In the genomic region with DNA sequence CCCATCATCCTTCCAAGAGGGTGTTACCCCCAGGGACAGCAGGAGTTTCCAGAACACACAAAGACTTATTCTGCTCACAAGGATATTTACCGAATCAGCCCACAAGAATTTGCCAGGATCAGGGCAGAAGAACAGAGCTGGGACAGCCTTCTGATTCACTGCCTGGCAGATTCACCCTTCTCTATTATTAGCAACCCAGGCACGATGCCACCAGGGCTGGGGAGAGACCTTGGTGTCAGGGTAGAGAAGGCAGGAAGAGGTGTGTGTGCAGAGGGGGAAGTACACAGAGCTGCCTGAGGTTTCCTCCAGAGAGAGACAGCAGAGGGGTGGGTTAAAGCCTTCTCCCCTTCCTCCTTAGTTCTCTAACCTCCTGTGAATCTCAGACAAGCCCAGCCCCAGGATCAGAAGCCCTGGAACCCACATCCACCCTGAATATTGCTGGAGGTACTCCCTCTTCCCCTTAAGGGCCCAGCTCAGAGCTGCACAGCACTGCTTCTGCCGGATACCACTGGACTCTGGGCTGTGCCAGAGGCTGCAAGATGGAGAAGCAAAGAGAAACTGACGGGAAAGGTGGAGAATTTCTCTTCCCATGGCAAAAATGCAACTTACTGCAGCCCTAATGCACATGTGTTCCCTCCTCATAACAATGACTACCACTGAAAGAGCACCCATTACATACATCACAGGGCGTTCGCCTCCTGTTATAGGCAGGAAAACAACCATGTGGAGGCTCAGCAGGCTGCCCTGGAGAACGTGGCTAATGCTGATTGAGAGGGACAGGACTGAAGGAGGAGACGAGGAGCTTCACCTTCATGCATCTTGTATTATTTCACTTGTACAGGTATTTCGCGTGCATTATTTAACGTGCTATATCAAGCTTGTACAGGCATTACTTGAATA, we compare ENCODE assay signal across 1 cellular context.
TF ChIP-seq lines count a peak whose summit lies in the region.

No MANE protein-coding gene starts in this region.

TF ChIP-seq in GM23338, 12 proteins besides CTCF, POLR2A, EP300 and RAD21 (continued from another document):
- TF ChIP-seq CREB1 (CRISPR knock-in tag; IDR thresholded peaks at IDR 0.05; ENCODE audit: low read depth) = no peak
- TF ChIP-seq JUNB (IDR thresholded peaks at IDR 0.05; ENCODE audit: unreplicated experiment) = no peak
- TF ChIP-seq REST (IDR thresholded peaks at IDR 0.05; ENCODE audit: unreplicated experiment) = no peak
- TF ChIP-seq ETS1 (IDR thresholded peaks at IDR 0.05) = no peak
- TF ChIP-seq NANOG (IDR thresholded peaks at IDR 0.05; ENCODE audit: borderline replicate concordance) = no peak
- TF ChIP-seq EZH2 (IDR thresholded peaks at IDR 0.05; ENCODE audit: low read depth, unreplicated experiment) = no peak
- TF ChIP-seq, protein P1, sequence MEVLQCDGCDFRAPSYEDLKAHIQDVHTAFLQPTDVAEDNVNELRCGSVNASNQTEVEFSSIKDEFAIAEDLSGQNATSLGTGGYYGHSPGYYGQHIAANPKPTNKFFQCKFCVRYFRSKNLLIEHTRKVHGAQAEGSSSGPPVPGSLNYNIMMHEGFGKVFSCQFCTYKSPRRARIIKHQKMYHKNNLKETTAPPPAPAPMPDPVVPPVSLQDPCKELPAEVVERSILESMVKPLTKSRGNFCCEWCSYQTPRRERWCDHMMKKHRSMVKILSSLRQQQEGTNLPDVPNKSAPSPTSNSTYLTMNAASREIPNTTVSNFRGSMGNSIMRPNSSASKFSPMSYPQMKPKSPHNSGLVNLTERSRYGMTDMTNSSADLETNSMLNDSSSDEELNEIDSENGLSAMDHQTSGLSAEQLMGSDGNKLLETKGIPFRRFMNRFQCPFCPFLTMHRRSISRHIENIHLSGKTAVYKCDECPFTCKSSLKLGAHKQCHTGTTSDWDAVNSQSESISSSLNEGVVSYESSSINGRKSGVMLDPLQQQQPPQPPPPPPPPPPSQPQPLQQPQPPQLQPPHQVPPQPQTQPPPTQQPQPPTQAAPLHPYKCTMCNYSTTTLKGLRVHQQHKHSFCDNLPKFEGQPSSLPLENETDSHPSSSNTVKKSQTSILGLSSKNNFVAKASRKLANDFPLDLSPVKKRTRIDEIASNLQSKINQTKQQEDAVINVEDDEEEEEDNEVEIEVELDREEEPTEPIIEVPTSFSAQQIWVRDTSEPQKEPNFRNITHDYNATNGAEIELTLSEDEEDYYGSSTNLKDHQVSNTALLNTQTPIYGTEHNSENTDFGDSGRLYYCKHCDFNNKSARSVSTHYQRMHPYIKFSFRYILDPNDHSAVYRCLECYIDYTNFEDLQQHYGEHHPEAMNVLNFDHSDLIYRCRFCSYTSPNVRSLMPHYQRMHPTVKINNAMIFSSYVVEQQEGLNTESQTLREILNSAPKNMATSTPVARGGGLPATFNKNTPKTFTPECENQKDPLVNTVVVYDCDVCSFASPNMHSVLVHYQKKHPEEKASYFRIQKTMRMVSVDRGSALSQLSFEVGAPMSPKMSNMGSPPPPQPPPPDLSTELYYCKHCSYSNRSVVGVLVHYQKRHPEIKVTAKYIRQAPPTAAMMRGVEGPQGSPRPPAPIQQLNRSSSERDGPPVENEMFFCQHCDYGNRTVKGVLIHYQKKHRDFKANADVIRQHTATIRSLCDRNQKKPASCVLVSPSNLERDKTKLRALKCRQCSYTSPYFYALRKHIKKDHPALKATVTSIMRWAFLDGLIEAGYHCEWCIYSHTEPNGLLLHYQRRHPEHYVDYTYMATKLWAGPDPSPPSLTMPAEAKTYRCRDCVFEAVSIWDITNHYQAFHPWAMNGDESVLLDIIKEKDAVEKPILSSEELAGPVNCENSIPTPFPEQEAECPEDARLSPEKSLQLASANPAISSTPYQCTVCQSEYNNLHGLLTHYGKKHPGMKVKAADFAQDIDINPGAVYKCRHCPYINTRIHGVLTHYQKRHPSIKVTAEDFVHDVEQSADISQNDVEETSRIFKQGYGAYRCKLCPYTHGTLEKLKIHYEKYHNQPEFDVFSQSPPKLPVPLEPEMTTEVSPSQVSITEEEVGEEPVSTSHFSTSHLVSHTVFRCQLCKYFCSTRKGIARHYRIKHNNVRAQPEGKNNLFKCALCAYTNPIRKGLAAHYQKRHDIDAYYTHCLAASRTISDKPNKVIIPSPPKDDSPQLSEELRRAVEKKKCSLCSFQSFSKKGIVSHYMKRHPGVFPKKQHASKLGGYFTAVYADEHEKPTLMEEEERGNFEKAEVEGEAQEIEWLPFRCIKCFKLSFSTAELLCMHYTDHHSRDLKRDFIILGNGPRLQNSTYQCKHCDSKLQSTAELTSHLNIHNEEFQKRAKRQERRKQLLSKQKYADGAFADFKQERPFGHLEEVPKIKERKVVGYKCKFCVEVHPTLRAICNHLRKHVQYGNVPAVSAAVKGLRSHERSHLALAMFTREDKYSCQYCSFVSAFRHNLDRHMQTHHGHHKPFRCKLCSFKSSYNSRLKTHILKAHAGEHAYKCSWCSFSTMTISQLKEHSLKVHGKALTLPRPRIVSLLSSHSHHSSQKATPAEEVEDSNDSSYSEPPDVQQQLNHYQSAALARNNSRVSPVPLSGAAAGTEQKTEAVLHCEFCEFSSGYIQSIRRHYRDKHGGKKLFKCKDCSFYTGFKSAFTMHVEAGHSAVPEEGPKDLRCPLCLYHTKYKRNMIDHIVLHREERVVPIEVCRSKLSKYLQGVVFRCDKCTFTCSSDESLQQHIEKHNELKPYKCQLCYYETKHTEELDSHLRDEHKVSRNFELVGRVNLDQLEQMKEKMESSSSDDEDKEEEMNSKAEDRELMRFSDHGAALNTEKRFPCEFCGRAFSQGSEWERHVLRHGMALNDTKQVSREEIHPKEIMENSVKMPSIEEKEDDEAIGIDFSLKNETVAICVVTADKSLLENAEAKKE (CRISPR knock-in tag; IDR thresholded peaks at IDR 0.05) = no peak
